31 cellular contexts compared by ENCODE assay signal in the genomic region with DNA sequence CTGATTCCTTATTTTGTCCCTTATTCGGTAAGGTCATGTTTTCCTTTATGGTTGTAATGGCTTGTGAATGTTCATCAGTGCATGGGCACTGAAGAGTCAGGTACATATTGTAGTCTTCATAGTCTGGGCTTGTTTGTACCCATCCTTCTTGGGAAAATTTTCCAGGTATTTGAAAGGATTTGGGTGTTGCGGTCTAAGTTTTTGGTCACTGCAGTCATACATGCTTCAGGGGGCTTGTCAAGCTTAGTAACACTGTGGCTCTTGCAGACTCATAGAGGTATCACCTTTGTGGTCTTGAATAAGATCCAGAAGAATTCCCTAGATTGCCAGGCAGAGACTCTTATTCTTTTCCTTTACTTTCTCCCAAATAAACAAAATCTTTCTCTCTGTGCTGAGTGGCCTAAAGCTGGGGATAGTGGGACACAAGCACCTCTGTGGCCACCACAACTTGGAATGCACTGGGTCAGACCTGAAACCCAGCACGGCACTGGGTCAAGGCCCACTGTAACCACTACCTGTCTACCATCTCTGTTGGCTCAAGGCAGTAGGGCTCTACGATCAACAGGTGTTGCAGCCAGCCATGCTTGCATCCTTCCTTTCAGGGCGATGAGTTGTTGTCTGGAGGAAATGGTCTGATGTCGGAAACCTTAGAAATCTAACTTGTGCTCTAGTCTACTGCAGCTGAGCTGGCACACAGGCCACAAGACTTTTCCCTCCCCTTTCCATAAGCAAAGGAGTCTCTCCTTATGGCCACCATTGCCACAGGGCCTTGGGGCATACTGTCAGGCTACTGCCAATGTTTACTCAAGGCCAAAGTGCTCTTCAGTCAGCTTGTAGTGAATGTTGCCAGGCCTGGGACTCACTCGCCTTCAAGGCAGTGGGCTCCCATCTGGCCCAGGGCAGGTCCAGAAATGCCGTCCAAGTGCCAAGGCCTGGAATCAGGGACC. TPM values are rescaled to one million over a fixed set of nuclear protein-coding genes. Genes with fewer than 3 reads are reported as not detected.
DNase-seq lines count a peak whose midpoint lies in the region; ATAC-seq, FAIRE-seq and TF ChIP-seq lines count a peak whose summit lies in the region.
"Had no signal": no experiment of that assay in that cellular context is flagged by ENCODE, and none has a peak within 500 bp of the region (broad histone marks: within the 10 kb centered on the region; RNA-seq: fewer than 3 reads in every experiment).

No MANE protein-coding gene starts in this region.

- peaks cover 0 to 5% (median 3%) of the 10 kb centered on the region in 3 donors for H3K9me3 Mint-ChIP-seq in IgD-negative memory B cell
- H3K9me3 Mint-ChIP-seq: activated CD8-positive, alpha-beta T cell treated with anti-CD3 and anti-CD28 coated beads for 36 hours; activated naive CD4-positive, alpha-beta T cell treated with anti-CD3 and anti-CD28 coated beads, Interleukin-2, amount 50 U/mL, for 72 hours; activated T-helper 17 cell treated with anti-CD3 and anti-CD28 coated beads, Interleukin-2, amount 50 U/mL, for 72 hours; immature natural killer cell had no signal

- DNase-seq in GM12865 (ENCODE audit: low read depth) (peak; percentile 35), keratinocyte (ENCODE audit: low read depth, low spot score) (peak; percentile 84), spleen (no peak), cortex of kidney (lab: John Stamatoyannopoulos, UW) (no peak), NCI-H1436 (lab: John Stamatoyannopoulos, UW) (no peak)
- DNase-seq: activated CD4-positive, alpha-beta T cell treated with anti-CD3 and anti-CD28 coated beads for 1 hour; activated CD8-positive, alpha-beta T cell treated with anti-CD3 and anti-CD28 coated beads for 36 hours; DMS79 treated with DMSO at 0.1 percent for 48 hours; H9; hippocampal formation; immature natural killer cell; left ventricle myocardium superior; NCI-H1105 treated with DMSO at 0.1 percent for 48 hours; NCI-H2029; NCI-H526 treated with DMSO at 0.1 percent for 48 hours; nephron progenitor cell; pancreas; small intestine; stimulated activated CD4-positive, alpha-beta T cell treated with anti-CD3 and anti-CD28 coated beads, Interleukin-2, amount 100 ng/mL, for 24 hours had no signal

- peaks cover 19 to 20% (median 20%) of the 10 kb centered on the region in 3 donors for H3K4me1 Mint-ChIP-seq in IgD-negative memory B cell
- H3K4me1 Mint-ChIP-seq: activated T-helper 17 cell treated with anti-CD3 and anti-CD28 coated beads, Interleukin-2, amount 50 U/mL, for 72 hours; immature natural killer cell; nephron progenitor cell had no signal

- H3K27me3 Mint-ChIP-seq in IgD-negative memory B cell = no peaks in the 10 kb centered on the region
- H3K27me3 Mint-ChIP-seq: activated CD8-positive, alpha-beta T cell treated with anti-CD3 and anti-CD28 coated beads for 36 hours; activated T-helper 17 cell treated with anti-CD3 and anti-CD28 coated beads, Interleukin-2, amount 50 U/mL, for 72 hours had no signal

- peak; percentile 93 for FAIRE-seq in keratinocyte (lab: Jason Lieb, UNC)
- FAIRE-seq: K562, pancreas, small intestine had no signal

- TF ChIP-seq POLR2A in spleen (IDR thresholded peaks at IDR 0.05) = no peak

- peak overlapping the region in 2 of 3 donors; percentile 54 to 76 for H3K27ac Mint-ChIP-seq in IgD-negative memory B cell
- H3K27ac Mint-ChIP-seq: activated CD8-positive, alpha-beta T cell treated with anti-CD3 and anti-CD28 coated beads for 36 hours; activated T-helper 17 cell treated with anti-CD3 and anti-CD28 coated beads, Interleukin-2, amount 50 U/mL, for 72 hours; H9; immature natural killer cell; nephron progenitor cell had no signal

- peak overlapping the region; percentile 14 for H2AFZ ChIP-seq in keratinocyte (ENCODE audit: control insufficient read depth, low read length)

- no peak overlapping the region for H3K9ac ChIP-seq in keratinocyte (ENCODE audit: control insufficient read depth, extremely low read depth, insufficient read depth, low read length)

- H3K9me1 ChIP-seq in keratinocyte (ENCODE audit: control insufficient read depth, extremely low read depth, insufficient read depth, low read length) = no peaks in the 10 kb centered on the region

- intact Hi-C loops in spleen (cut with DNase I; ENCODE audit: low total_unique reads) = no loop called here

- H3K27ac ChIP-seq in keratinocyte (ENCODE audit: control insufficient read depth, insufficient read depth, low read length) (peak overlapping the region; percentile 48), spleen (peak overlapping the region in 5 of 8 donors; percentile 45 to 80 (median 65))
- H3K27ac ChIP-seq: C4-2B, cardiac muscle cell, gastroesophageal sphincter, pancreas, SJSA1 had no signal

- H3K4me1 ChIP-seq in keratinocyte (ENCODE audit: control insufficient read depth, extremely low read depth, insufficient read depth, low read length) (peaks cover 22% of the 10 kb centered on the region), spleen (peaks cover 0 to 17% (median 2%) of the 10 kb centered on the region in 6 donors)
- H3K4me1 ChIP-seq: gastroesophageal sphincter, pancreas, SJSA1 had no signal

- dilution Hi-C loops in keratinocyte (cut with MboI; ENCODE audit: extremely low pct_ligation_motif_present, low sequenced_read_pairs) = no loop called here

- no peaks in the 10 kb centered on the region for H4K20me1 ChIP-seq in keratinocyte (ENCODE audit: control insufficient read depth, extremely low read depth, insufficient read depth, low read length)

- no peak for TF ChIP-seq CTCF in GM12865 (IDR thresholded peaks at IDR 0.05; ENCODE audit: insufficient read depth, low read depth, low read length, missing control alignments)
- TF ChIP-seq CTCF in keratinocyte (optimal IDR thresholded peaks at IDR 0.05 in 1 of 3, IDR thresholded peaks at IDR 0.05 in 1 of 3, conservative IDR thresholded peaks at IDR 0.05 in 1 of 3; ENCODE audit: extremely low read depth in 1 of 3, insufficient read depth in 2 of 3, low read length in 3 of 3) = no peak
- no peak for TF ChIP-seq CTCF in spleen (IDR thresholded peaks at IDR 0.05 in 8 of 11, conservative IDR thresholded peaks at IDR 0.05 in 3 of 11)

- H3K79me2 ChIP-seq in keratinocyte (ENCODE audit: control insufficient read depth, insufficient read depth, low read length) = no peaks in the 10 kb centered on the region

- H3K4me3 ChIP-seq in GM12865 (ENCODE audit: low read depth, low read length) (no peak overlapping the region), keratinocyte (ENCODE audit: control insufficient read depth in 2 of 3, extremely low read depth in 1 of 3, insufficient read depth in 2 of 3, low read depth in 1 of 3, low read length in 3 of 3) (no peak overlapping the region), spleen (no peak overlapping the region)
- H3K4me3 ChIP-seq: cardiac muscle cell, gastroesophageal sphincter, K562, pancreas, SJSA1 had no signal

- peak overlapping the region in 2 of 4 donors; percentile 35 to 89 for H3K4me3 Mint-ChIP-seq in IgD-negative memory B cell
- H3K4me3 Mint-ChIP-seq: activated CD8-positive, alpha-beta T cell treated with anti-CD3 and anti-CD28 coated beads for 36 hours; activated T-helper 17 cell treated with anti-CD3 and anti-CD28 coated beads, Interleukin-2, amount 50 U/mL, for 72 hours; H9; immature natural killer cell; nephron progenitor cell had no signal

- H3K9me3 ChIP-seq in keratinocyte (ENCODE audit: control insufficient read depth, low read depth, low read length) (no peaks in the 10 kb centered on the region), spleen (peaks cover 0 to 4% (median 0%) of the 10 kb centered on the region in 8 donors)
- H3K9me3 ChIP-seq: gastroesophageal sphincter, pancreas, SJSA1 had no signal

- 60 to 72% (median 69%) methylated on average over 8 of the region's 8 CpGs for WGBS in spleen, 5 donors

- peak overlapping the region; percentile 63 for H3K4me2 ChIP-seq in keratinocyte (ENCODE audit: control insufficient read depth, extremely low read depth, insufficient read depth, low read depth, low read length)

- H3K27me3 ChIP-seq in keratinocyte (ENCODE audit: control insufficient read depth, extremely low read depth, insufficient read depth, low read length) = no peaks in the 10 kb centered on the region
- no peaks in the 10 kb centered on the region for H3K27me3 ChIP-seq in spleen (replicated peaks in 1 of 7)
- H3K27me3 ChIP-seq: cardiac muscle cell, gastroesophageal sphincter, pancreas, SJSA1 had no signal

- ATAC-seq in HG03025 (IDR thresholded peaks at IDR 0.05; ENCODE audit: low FRiP score, unreplicated experiment) (no peak), GM21619 (IDR thresholded peaks at IDR 0.05; ENCODE audit: unreplicated experiment) (no peak)
- ATAC-seq: activated CD8-positive, alpha-beta T cell treated with anti-CD3 and anti-CD28 coated beads for 36 hours; activated naive CD4-positive, alpha-beta T cell treated with anti-CD3 and anti-CD28 coated beads, Interleukin-2, amount 50 U/mL, for 72 hours; activated T-helper 17 cell treated with anti-CD3 and anti-CD28 coated beads, Interleukin-2, amount 50 U/mL, for 72 hours; gastroesophageal sphincter; left ventricle myocardium superior; pancreas had no signal

- H3K36me3 Mint-ChIP-seq in IgD-negative memory B cell = peaks cover 2% of the 10 kb centered on the region
- H3K36me3 Mint-ChIP-seq: activated naive CD4-positive, alpha-beta T cell treated with anti-CD3 and anti-CD28 coated beads, Interleukin-2, amount 50 U/mL, for 72 hours; immature natural killer cell had no signal

- no peaks in the 10 kb centered on the region for H3K36me3 ChIP-seq in keratinocyte (ENCODE audit: control insufficient read depth in 2 of 2, extremely low read depth in 1 of 2, insufficient read depth in 2 of 2, low read length in 2 of 2)
- no peaks in the 10 kb centered on the region for H3K36me3 ChIP-seq in spleen
- H3K36me3 ChIP-seq: cardiac muscle cell, gastroesophageal sphincter, pancreas, SJSA1 had no signal

RNA-seq across cellular contexts. Expression of gene IL1RN, which starts 21.5 kb away (rescaled TPM):
- polyA plus RNA-seq in IgD-negative memory B cell (not detected), keratinocyte (114 to 190 TPM (median 128 TPM) in 3 replicates), spleen (10 to 100 TPM in 1 of 3 donors, 1 to 10 TPM in 2; 1.9 to 11.1 (median 5.9) TPM)
- 78.2 TPM for polyA plus RNA-seq in keratinocyte (2011; ENCODE audit: low read depth)
- 135 and 172 TPM in 2 replicates for polyA plus RNA-seq in keratinocyte (2011; cell fraction: cytosol; rRNA removed)
- polyA plus RNA-seq in keratinocyte (2011; cell fraction: nucleus; rRNA removed) = 163 and 216 TPM in 2 replicates
- polyA plus RNA-seq in keratinocyte (2012; ENCODE audit: low replicate concordance) = 86.5 and 244 TPM in 2 replicates
- polyA minus RNA-seq in keratinocyte = 115 to 344 TPM (median 161 TPM) in 3 replicates
- polyA minus RNA-seq in keratinocyte (2011; cell fraction: cytosol; rRNA and poly(A)+ RNA removed) = 83.3 TPM
- polyA minus RNA-seq in keratinocyte (2011; cell fraction: nucleus; rRNA and poly(A)+ RNA removed) = 66.6 and 115 TPM in 2 replicates
- total RNA-seq in spleen = 10 to 100 TPM in 6 of 7 donors, 1 to 10 TPM in 1; 6.3 to 53.9 (median 21.2) TPM
- total RNA-seq: cardiac muscle cell, H9, K562, MCF 10A, SJSA1 had no signal
- polyA plus RNA-seq: AG04450, cardiac muscle cell had no signal

RNA-seq across cellular contexts. Expression of gene PSD4, which starts 24.9 kb away (rescaled TPM):
- polyA plus RNA-seq in IgD-negative memory B cell = 36.4 TPM
- 10.4 to 17.3 TPM (median 11.1 TPM) in 3 replicates for polyA plus RNA-seq in keratinocyte
- 5.4 TPM for polyA plus RNA-seq in keratinocyte (2011; ENCODE audit: low read depth)
- polyA plus RNA-seq in keratinocyte (2011; cell fraction: cytosol; rRNA removed) = 6.9 and 11.2 TPM in 2 replicates
- 21.6 and 30.7 TPM in 2 replicates for polyA plus RNA-seq in keratinocyte (2011; cell fraction: nucleus; rRNA removed)
- polyA plus RNA-seq in keratinocyte (2012; ENCODE audit: low replicate concordance) = 10.6 and 23.6 TPM in 2 replicates
- 14.9 to 39.8 TPM (median 17.4 TPM) in 3 replicates for polyA minus RNA-seq in keratinocyte
- 12.9 TPM for polyA minus RNA-seq in keratinocyte (2011; cell fraction: cytosol; rRNA and poly(A)+ RNA removed)
- polyA minus RNA-seq in keratinocyte (2011; cell fraction: nucleus; rRNA and poly(A)+ RNA removed) = 17.8 and 23.5 TPM in 2 replicates
- total RNA-seq in spleen = 100 to 1,000 TPM in 4 of 7 donors, 10 to 100 TPM in 3; 73.1 to 154 (median 106) TPM
- polyA plus RNA-seq in spleen = 10 to 100 TPM; 43.9 to 75.8 (median 74.3) TPM

Comparison
In these comparisons a context has a peak if more than half of its experiments do, and no peak if none do; other contexts are left out.
1. DNase-seq: peak in GM12865 (single experiment) and keratinocyte (single experiment); none in spleen (single experiment), cortex of kidney (single experiment) and NCI-H1436 (single experiment).
2. RNA of gene IL1RN, which starts 21.5 kb away (polyA plus RNA-seq): 78.2 to 244 TPM in keratinocyte; 1.9 to 11.1 TPM in spleen and not detected in IgD-negative memory B cell (single experiment); every median in the first group is over 4 times any median in the second.